ENCODE assay signal across 8 cellular contexts in genomic region chr2:101151141-101151858, GRCh38. TPM values are rescaled to one million over a fixed set of nuclear protein-coding genes. Genes with fewer than 3 reads are reported as not detected.
DNase-seq lines count a peak whose midpoint lies in the region; ATAC-seq lines count a peak whose summit lies in the region.

Gene TBC1D8 (minus strand): TSS chr2:101151382. CDS start chr2:101151253, 129 bp downstream.

- H2BK5ac ChIP-seq in mesenchymal stem cell (ENCODE audit: low read depth, low read length, poor library complexity, severe bottlenecking) = no peak within 1 kb of the TSS

- DNase-seq in AML-193 (lab: John Stamatoyannopoulos, UW) (peak; percentile 29 to 35), NCI-H82 (lab: John Stamatoyannopoulos, UW) (peak; percentile 96), mesenchymal stem cell (peak; percentile 84)
- peak; percentile 14 for DNase-seq in activated CD8-positive, alpha-beta memory T cell treated with anti-CD3 and anti-CD28 coated beads, Interleukin-2, amount 50 U/mL, for 24 hours (ENCODE audit: extremely low read depth)
- peak; percentile 24 for DNase-seq in stimulated activated CD8-positive, alpha-beta memory T cell treated with anti-CD3 and anti-CD28 coated beads, Interleukin-12 subunit alpha, Interleukin-12 subunit beta, amount 100 ng/mL, for 1 hour (ENCODE audit: low read depth)

- peak within 1 kb of the TSS; percentile 91 for H3K4me3 ChIP-seq in endocrine pancreas (ENCODE audit: control insufficient read depth, insufficient read depth, low read length)
- peak within 1 kb of the TSS; percentile 76 to 84 for H3K4me3 ChIP-seq in mesenchymal stem cell (ENCODE audit: insufficient read depth in 1 of 2, low read depth in 1 of 2, low read length in 2 of 2)

- peak within 1 kb of the TSS; percentile 80 for H3K9ac ChIP-seq in endocrine pancreas (ENCODE audit: control insufficient read depth, insufficient read depth, low read length)
- H3K9ac ChIP-seq in mesenchymal stem cell (ENCODE audit: low read length) = peak within 1 kb of the TSS; percentile 82

- peaks cover 7% of the 10 kb centered on the region for H3K4me1 ChIP-seq in endocrine pancreas (ENCODE audit: control insufficient read depth, insufficient read depth, low read length)
- peaks cover 17% of the 10 kb centered on the region for H3K4me1 ChIP-seq in mesenchymal stem cell (ENCODE audit: control insufficient read depth, insufficient read depth, low read depth, low read length)

- H3K36me3 ChIP-seq in endocrine pancreas (ENCODE audit: control insufficient read depth, insufficient read depth, low read length) (no peaks in the 10 kb centered on the region), mesenchymal stem cell (ENCODE audit: control insufficient read depth in 1 of 2, insufficient read depth in 2 of 2, low read depth in 1 of 2, low read length in 2 of 2) (no peaks in the 10 kb centered on the region)

- H3K4ac ChIP-seq in mesenchymal stem cell (ENCODE audit: low read depth in 1 of 2, low read length in 2 of 2) = peak within 1 kb of the TSS; percentile 31 to 76

- H2AK5ac ChIP-seq in mesenchymal stem cell (ENCODE audit: low read length, severe bottlenecking) = no peak within 1 kb of the TSS

- peak within 1 kb of the TSS in 1 of 2 experiments; percentile 54 for H3K23ac ChIP-seq in mesenchymal stem cell (ENCODE audit: low read length in 2 of 2)

- H3K14ac ChIP-seq in mesenchymal stem cell (ENCODE audit: low read length in 2 of 2) = no peak within 1 kb of the TSS

- peak within 1 kb of the TSS; percentile 76 for H2AFZ ChIP-seq in mesenchymal stem cell (ENCODE audit: low read depth, low read length)

- H4K91ac ChIP-seq in mesenchymal stem cell (ENCODE audit: low read length) = no peak within 1 kb of the TSS

- H3K27ac ChIP-seq in mesenchymal stem cell (ENCODE audit: low read length, poor library complexity, severe bottlenecking) = peak within 1 kb of the TSS; percentile 80

- ATAC-seq in GM19043 (IDR thresholded peaks at IDR 0.05; ENCODE audit: low read depth, unreplicated experiment) (peak; percentile 53), HG03354 (IDR thresholded peaks at IDR 0.05; ENCODE audit: poor library complexity, severe bottlenecking, unreplicated experiment) (peak; percentile 76)

- peak within 1 kb of the TSS in 1 of 2 experiments; percentile 81 for H2BK12ac ChIP-seq in mesenchymal stem cell (ENCODE audit: low read length in 2 of 2)

- peak within 1 kb of the TSS; percentile 77 for H2BK120ac ChIP-seq in mesenchymal stem cell (ENCODE audit: low read depth, low read length)

- H3K9me3 ChIP-seq in endocrine pancreas (ENCODE audit: control insufficient read depth, low read length) = no peaks in the 10 kb centered on the region
- no peaks in the 10 kb centered on the region for H3K9me3 ChIP-seq in mesenchymal stem cell (ENCODE audit: control insufficient read depth, low read length)

- H2BK15ac ChIP-seq in mesenchymal stem cell (ENCODE audit: low read depth, poor library complexity, severe bottlenecking) = peak within 1 kb of the TSS; percentile 36

- peaks cover 14% of the 10 kb centered on the region for H3K79me1 ChIP-seq in mesenchymal stem cell (replicated peaks; ENCODE audit: low read length, poor library complexity, severe bottlenecking)

- 0% methylated on average over 39 of the region's 81 CpGs for WGBS in mesenchymal stem cell

- H3K18ac ChIP-seq in mesenchymal stem cell (ENCODE audit: low read depth in 1 of 2, low read length in 2 of 2) = peak within 1 kb of the TSS; percentile 87 to 91

- H4K8ac ChIP-seq in mesenchymal stem cell (ENCODE audit: low read length) = peak within 1 kb of the TSS; percentile 8

- H3K27me3 ChIP-seq in endocrine pancreas (ENCODE audit: control insufficient read depth, insufficient read depth, low read length) (no peaks in the 10 kb centered on the region), mesenchymal stem cell (ENCODE audit: control insufficient read depth in 1 of 2, insufficient read depth in 1 of 2, low read length in 2 of 2) (no peaks in the 10 kb centered on the region)

- peak within 1 kb of the TSS; percentile 94 for H3K4me2 ChIP-seq in mesenchymal stem cell (ENCODE audit: low read length, poor library complexity, severe bottlenecking)

RNA-seq across cellular contexts. Expression of gene TBC1D8, which starts in this region (rescaled TPM):
- polyA plus RNA-seq in mesenchymal stem cell (2013, experiment 1 of 2) = 10.0 TPM
- 10.1 TPM for polyA plus RNA-seq in mesenchymal stem cell (2013, experiment 2 of 2)

Comparison
In these comparisons a context has a peak if more than half of its experiments do, and no peak if none do; other contexts are left out.
1. Peak in every context shown above with its lines: DNase-seq, ATAC-seq, H3K4me3 ChIP-seq and H3K27ac ChIP-seq.
2. DNase-seq: peak in every context shown above with its lines; median percentile 96 in NCI-H82; 84 in mesenchymal stem cell; 32 in AML-193; 24 in stimulated activated CD8-positive, alpha-beta memory T cell treated with anti-CD3 and anti-CD28 coated beads, Interleukin-12 subunit alpha, Interleukin-12 subunit beta, amount 100 ng/mL, for 1 hour; 14 in activated CD8-positive, alpha-beta memory T cell treated with anti-CD3 and anti-CD28 coated beads, Interleukin-2, amount 50 U/mL, for 24 hours.